In genomic region chr18:75207298-75208054, GRCh38 we compare ENCODE assay signal across 8 cellular contexts. TPM values are rescaled to one million over a fixed set of nuclear protein-coding genes. Genes with fewer than 3 reads are reported as not detected.
DNase-seq lines count a peak whose midpoint lies in the region; ATAC-seq and TF ChIP-seq lines count a peak whose summit lies in the region.

No MANE protein-coding gene starts in this region.

- H3K4me3 ChIP-seq in adipocyte (ENCODE audit: low read length) = peak overlapping the region; percentile 93
- peak overlapping the region; percentile 99 for H3K4me3 ChIP-seq in suprapubic skin
- peak overlapping the region in 2 of 4 donors; percentile 81 to 96 for H3K4me3 ChIP-seq in adrenal gland

- TF ChIP-seq CTCF in suprapubic skin (IDR thresholded peaks at IDR 0.05) = no peak
- TF ChIP-seq CTCF in adrenal gland (IDR thresholded peaks at IDR 0.05) = no peak

- no peaks in the 10 kb centered on the region for H3K36me3 ChIP-seq in KOPT-K1 (ENCODE audit: insufficient read depth, low read length)
- no peaks in the 10 kb centered on the region for H3K36me3 ChIP-seq in adipocyte (ENCODE audit: control insufficient read depth, insufficient read depth, low read length, severe bottlenecking)
- H3K36me3 ChIP-seq in suprapubic skin = no peaks in the 10 kb centered on the region
- H3K36me3 ChIP-seq in adrenal gland (replicated peaks in 1 of 2) = no peaks in the 10 kb centered on the region

- TF ChIP-seq EP300 in suprapubic skin (IDR thresholded peaks at IDR 0.05) = no peak

- peaks cover 51% of the 10 kb centered on the region for H3K4me1 ChIP-seq in adipocyte (ENCODE audit: control insufficient read depth, insufficient read depth, low read length)
- H3K4me1 ChIP-seq in suprapubic skin = peaks cover 63% of the 10 kb centered on the region
- H3K4me1 ChIP-seq in adrenal gland (replicated peaks in 1 of 2) = peaks cover 23 to 53% of the 10 kb centered on the region in 2 donors

- H3K27ac ChIP-seq in KOPT-K1 (ENCODE audit: low read depth, low read length, poor library complexity, severe bottlenecking) (peak overlapping the region; percentile 90), suprapubic skin (peak overlapping the region; percentile 100), adrenal gland (peak overlapping the region in 2 of 5 donors; percentile 97 to 99)

- TF ChIP-seq POLR2A in suprapubic skin (IDR thresholded peaks at IDR 0.05) = no peak
- TF ChIP-seq POLR2A in adrenal gland (IDR thresholded peaks at IDR 0.05) = no peak

- peak overlapping the region; percentile 82 for H3K9ac ChIP-seq in adipocyte (ENCODE audit: low read length)

- intact Hi-C loops in adrenal gland (cut with DNase I) = no loop called here

- H3K9me3 ChIP-seq in KOPT-K1 (ENCODE audit: insufficient read depth, low read length, poor library complexity, severe bottlenecking) (no peaks in the 10 kb centered on the region), adipocyte (ENCODE audit: control insufficient read depth, low read length) (no peaks in the 10 kb centered on the region), suprapubic skin (no peaks in the 10 kb centered on the region), adrenal gland (replicated peaks in 1 of 3) (no peaks in the 10 kb centered on the region)

- H3K27me3 ChIP-seq in adipocyte (replicated peaks; ENCODE audit: control insufficient read depth, insufficient read depth, low read length) = no peaks in the 10 kb centered on the region
- H3K27me3 ChIP-seq in suprapubic skin = no peaks in the 10 kb centered on the region
- H3K27me3 ChIP-seq in adrenal gland = no peaks in the 10 kb centered on the region

- peak; percentile 26 to 38 for ATAC-seq in activated CD4-positive, CD25-positive, alpha-beta regulatory T cell treated with anti-CD3 and anti-CD28 coated beads, Interleukin-2, amount 50 U/mL, for 24 hours
- ATAC-seq in HG03439 (IDR thresholded peaks at IDR 0.05; ENCODE audit: unreplicated experiment) = no peak

- DNase-seq in activated CD4-positive, CD25-positive, alpha-beta regulatory T cell treated with anti-CD3 and anti-CD28 coated beads, Interleukin-2, amount 50 U/mL, for 72 hours = no peak
- DNase-seq in adipocyte (ENCODE audit: low read depth) (peak; percentile 75), kidney glomerular epithelial cell (lab: John Stamatoyannopoulos, UW) (peak; percentile 35), suprapubic skin (ENCODE audit: low spot score in 2 of 2) (no peak), adrenal gland (no peak)

- WGBS in suprapubic skin = 10% methylated on average over 12 of the region's 18 CpGs
- WGBS in adrenal gland, 4 donors = 18 to 24% (median 21%) methylated on average over 13 to 18 of the region's 18 CpGs

RNA-seq across cellular contexts. Expression of gene PTGR3, which starts 1.5 kb away (rescaled TPM):
- total RNA-seq in suprapubic skin (10 to 100 TPM; 14.0 to 20.4 (median 15.5) TPM), adrenal gland (10 to 100 TPM in 7 of 8 donors, 1 to 10 TPM in 1; 8.8 to 40.2 (median 24.1) TPM)
- polyA plus RNA-seq in adrenal gland = 10 to 100 TPM in 1 of 3 donors, 1 to 10 TPM in 2; 9.6 to 16.3 (median 9.9) TPM

RNA-seq across cellular contexts. Expression of gene TSHZ1, which starts 3.1 kb away (rescaled TPM):
- total RNA-seq in suprapubic skin = 10 to 100 TPM; 15.2 to 24.5 (median 20.3) TPM
- total RNA-seq in adrenal gland = 10 to 100 TPM; 10.2 to 25.0 (median 18.0) TPM
- 10 to 100 TPM in 1 of 3 donors, 1 to 10 TPM in 2; 6.8 to 10.1 (median 7.7) TPM for polyA plus RNA-seq in adrenal gland

Comparison
In these comparisons a context has a peak if more than half of its experiments do, and no peak if none do; other contexts are left out.
1. DNase-seq: peak in adipocyte (single experiment) and kidney glomerular epithelial cell (single experiment); none in activated CD4-positive, CD25-positive, alpha-beta regulatory T cell treated with anti-CD3 and anti-CD28 coated beads, Interleukin-2, amount 50 U/mL, for 72 hours (single experiment), suprapubic skin (0 of 2) and adrenal gland (0 of 7).